ENCODE assay signal across 8 cellular contexts in the genomic region with DNA sequence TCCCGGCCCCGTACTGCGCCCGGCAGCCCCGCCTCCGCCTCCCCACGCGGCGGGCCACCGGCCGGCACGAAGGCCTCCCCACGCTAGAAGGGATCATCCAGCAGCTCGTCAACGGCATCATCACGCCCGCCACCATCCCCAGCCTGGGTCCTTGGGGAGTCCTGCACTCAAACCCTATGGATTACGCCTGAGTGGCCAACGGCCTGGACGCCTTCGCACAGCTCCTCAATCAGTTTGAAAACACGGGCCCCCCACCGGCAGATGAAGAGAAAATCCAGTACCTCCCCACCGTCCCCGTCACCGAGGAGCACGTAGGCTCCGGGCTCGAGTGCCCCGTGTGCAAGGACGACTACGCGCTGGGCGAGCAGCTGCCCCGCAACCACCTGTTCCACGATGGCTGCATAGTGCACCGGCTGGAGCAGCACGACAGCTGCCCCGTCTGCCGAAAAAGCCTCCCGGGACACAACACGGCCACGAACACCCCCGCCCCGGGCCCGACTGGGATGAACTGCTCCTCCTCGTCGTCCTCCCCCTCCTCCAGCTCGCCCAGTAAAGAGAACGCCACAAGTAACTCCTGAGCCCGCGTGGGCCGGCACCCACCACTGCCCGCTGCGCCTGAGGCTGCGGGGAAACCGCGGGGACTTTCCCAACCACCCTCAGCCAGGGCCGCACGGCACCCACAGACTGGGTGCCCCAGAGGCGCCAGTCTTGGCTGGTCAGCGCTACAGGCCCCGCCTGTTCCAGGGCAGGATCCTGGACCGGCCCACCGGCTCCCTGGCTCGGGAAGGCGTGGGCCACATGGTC. TPM values are rescaled to one million over a fixed set of nuclear protein-coding genes. Genes with fewer than 3 reads are reported as not detected.
DNase-seq lines count a peak whose midpoint lies in the region; ATAC-seq, FAIRE-seq and TF ChIP-seq lines count a peak whose summit lies in the region.

No MANE protein-coding gene starts in this region.

- CTCF ChIA-PET in GM12878 (lab: Yijun Ruan, JAX): interaction anchor here (0.9 kb wide), 1 partner anchor 39 kb away, joined by 3 read pairs; a partner anchor contains a TSS

- TF ChIP-seq POLR2A in GM12878 (IDR thresholded peaks at IDR 0.05; ENCODE audit: low read depth, low read length) (no peak), vagina (IDR thresholded peaks at IDR 0.05) (no peak)

- BruUV-seq in GM12878 (replicated peaks; lab: Mats Ljungman, UMichigan): no TSS peak

- in situ Hi-C loops in GM12878 (cut with MboI): no loop called here

- intact Hi-C loops in Right ventricle myocardium inferior (cut with DNase I) (no loop called here), cardiac septum (cut with DNase I) (no loop called here), GM12878 (cut with micrococcal nuclease; ENCODE audit: unreplicated experiment) (no loop called here), vagina (cut with DNase I) (no loop called here)

- no peaks in the 10 kb centered on the region for H3K4me1 ChIP-seq in SJCRH30
- peaks cover 6% of the 10 kb centered on the region for H3K4me1 ChIP-seq in GM12878 (ENCODE audit: control insufficient read depth, insufficient read depth, low read length)
- H3K4me1 ChIP-seq in vagina: peaks cover 15% of the 10 kb centered on the region

- H3K36me3 ChIP-seq in SJCRH30: no peaks in the 10 kb centered on the region
- no peaks in the 10 kb centered on the region for H3K36me3 ChIP-seq in GM12878 (ENCODE audit: control insufficient read depth in 2 of 2, insufficient read depth in 2 of 2, low read length in 1 of 2)
- no peaks in the 10 kb centered on the region for H3K36me3 ChIP-seq in vagina

- no peaks in the 10 kb centered on the region for H3K27me3 ChIP-seq in SJCRH30
- peaks cover 0 to 3% of the 10 kb centered on the region in 2 experiments; a peak in 3 of 4 replicates for H3K27me3 ChIP-seq in GM12878 (replicated peaks in 1 of 2; ENCODE audit: control insufficient read depth in 2 of 2, insufficient read depth in 2 of 2, low read length in 1 of 2)
- H3K27me3 ChIP-seq in vagina: no peaks in the 10 kb centered on the region

- FAIRE-seq in GM12878 (lab: Jason Lieb, UNC): no peak

- peak; percentile 44 for ATAC-seq in Right ventricle myocardium inferior
- ATAC-seq in GM12878: peak; percentile 91
- ATAC-seq in naive B cell (ENCODE audit: low read depth in 2 of 2): peak; percentile 80 to 81
- no peak for ATAC-seq in HG03521 (IDR thresholded peaks at IDR 0.05; ENCODE audit: unreplicated experiment)

- WGBS in GM12878 (ENCODE audit: insufficient coverage, insufficient replicate concordance, low lambda C conversion rate, missing lambda C conversion rate): 15% methylated on average over 51 of the region's 67 CpGs

- peaks cover 20 to 29% (median 22%) of the 10 kb centered on the region in 3 donors for H3K4me1 Mint-ChIP-seq in naive B cell

- H3K27ac ChIP-seq in SJCRH30 (peak overlapping the region; percentile 82), GM12878 (ENCODE audit: control insufficient read depth, insufficient read depth) (no peak overlapping the region), vagina (no peak overlapping the region)

- H3K4me3 Mint-ChIP-seq in naive B cell: peak overlapping the region; percentile 81 to 92 (median 90)

- H3K4me3 ChIP-seq in SJCRH30 (peak overlapping the region; percentile 61), GM12878 (peak overlapping the region; percentile 32; the same call in 1 of the 2 replicates), vagina (peak overlapping the region; percentile 25 to 49)

- no peaks in the 10 kb centered on the region for H3K36me3 Mint-ChIP-seq in naive B cell

- no peak for TF ChIP-seq EP300 in GM12878 (IDR thresholded peaks at IDR 0.05; ENCODE audit: borderline replicate concordance in 1 of 2, control insufficient read depth in 1 of 2, low read depth in 2 of 2, low read length in 2 of 2)

- SMC1A ChIA-PET in GM12878 (lab: Charles Lee; ENCODE audit: uncharacterized antibody, unreplicated experiment): interaction anchor here (0.9 to 1.2 kb wide), 2 partner anchors 11 to 19 kb away, joined by 3 read pairs; no protein-coding TSS in a partner anchor

- no peak for TF ChIP-seq RAD21 in GM12878 (IDR thresholded peaks at IDR 0.05; ENCODE audit: insufficient read depth, low read depth, low read length)

- peaks cover 46 to 51% (median 48%) of the 10 kb centered on the region in 3 donors for H3K27me3 Mint-ChIP-seq in naive B cell

- TF ChIP-seq CTCF in GM12878 (IDR thresholded peaks at IDR 0.05 in 2 of 3, conservative IDR thresholded peaks at IDR 0.05 in 1 of 3; ENCODE audit: control insufficient read depth in 2 of 3, extremely low read depth in 1 of 3, insufficient read depth in 1 of 3, low read depth in 3 of 3, low read length in 3 of 3): no peak
- no peak for TF ChIP-seq CTCF in vagina (IDR thresholded peaks at IDR 0.05)

- no peaks in the 10 kb centered on the region for H3K9me3 ChIP-seq in SJCRH30 (replicated peaks)
- no peaks in the 10 kb centered on the region for H3K9me3 ChIP-seq in GM12878 (replicated peaks; ENCODE audit: control insufficient read depth, insufficient read depth, low read length)
- H3K9me3 ChIP-seq in vagina: no peaks in the 10 kb centered on the region

- peak; percentile 64 for DNase-seq in Right ventricle myocardium inferior (ENCODE audit: missing footprints)
- no peak for DNase-seq in cardiac septum (ENCODE audit: low spot score)
- DNase-seq in SJCRH30: peak; percentile 85 to 86
- no peak for DNase-seq in GM12878 (ENCODE audit: low read depth, low spot score)
- DNase-seq in naive B cell: peak; percentile 41
- no peak for DNase-seq in vagina (ENCODE audit: extremely low spot score in 2 of 2)
- no peak for DNase-seq in iPS-NIHi7 (ENCODE audit: extremely low spot score)

- peak overlapping the region; percentile 67 for H2AFZ ChIP-seq in GM12878 (ENCODE audit: control insufficient read depth, low read depth, low read length)

- RAD21 ChIA-PET in GM12878 (lab: Charles Lee; ENCODE audit: unreplicated experiment): no interaction called here

- no peaks in the 10 kb centered on the region for H4K20me1 ChIP-seq in GM12878 (ENCODE audit: control insufficient read depth, insufficient read depth)

- POLR2A ChIA-PET in GM12878 (lab: Charles Lee): no interaction called here

- H3K4me2 ChIP-seq in GM12878 (ENCODE audit: control insufficient read depth, insufficient read depth): peak overlapping the region; percentile 79

- peaks cover 0 to 6% (median 0%) of the 10 kb centered on the region in 7 donors for H3K9me3 Mint-ChIP-seq in naive B cell

- H3K9ac ChIP-seq in GM12878 (ENCODE audit: control insufficient read depth, insufficient read depth, low read length): peak overlapping the region; percentile 29; the same call in 1 of the 2 replicates

- peak overlapping the region in 4 of 6 donors; percentile 73 to 88 (median 78) for H3K27ac Mint-ChIP-seq in naive B cell

- no peaks in the 10 kb centered on the region for H3K79me2 ChIP-seq in GM12878 (ENCODE audit: control insufficient read depth, insufficient read depth, low read length)

TF ChIP-seq in GM12878, 131 proteins besides CTCF, POLR2A, EP300 and RAD21 (continues in another document):
- TF ChIP-seq, protein P1, sequence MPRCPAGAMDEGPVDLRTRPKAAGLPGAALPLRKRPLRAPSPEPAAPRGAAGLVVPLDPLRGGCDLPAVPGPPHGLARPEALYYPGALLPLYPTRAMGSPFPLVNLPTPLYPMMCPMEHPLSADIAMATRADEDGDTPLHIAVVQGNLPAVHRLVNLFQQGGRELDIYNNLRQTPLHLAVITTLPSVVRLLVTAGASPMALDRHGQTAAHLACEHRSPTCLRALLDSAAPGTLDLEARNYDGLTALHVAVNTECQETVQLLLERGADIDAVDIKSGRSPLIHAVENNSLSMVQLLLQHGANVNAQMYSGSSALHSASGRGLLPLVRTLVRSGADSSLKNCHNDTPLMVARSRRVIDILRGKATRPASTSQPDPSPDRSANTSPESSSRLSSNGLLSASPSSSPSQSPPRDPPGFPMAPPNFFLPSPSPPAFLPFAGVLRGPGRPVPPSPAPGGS (IDR thresholded peaks at IDR 0.05; ENCODE audit: borderline replicate concordance, insufficient read depth, low read depth, low read length, poor library complexity, severe bottlenecking): no peak
- TF ChIP-seq RUNX3 (IDR thresholded peaks at IDR 0.05; ENCODE audit: low read length): peak; percentile 62
- TF ChIP-seq, protein P2, sequence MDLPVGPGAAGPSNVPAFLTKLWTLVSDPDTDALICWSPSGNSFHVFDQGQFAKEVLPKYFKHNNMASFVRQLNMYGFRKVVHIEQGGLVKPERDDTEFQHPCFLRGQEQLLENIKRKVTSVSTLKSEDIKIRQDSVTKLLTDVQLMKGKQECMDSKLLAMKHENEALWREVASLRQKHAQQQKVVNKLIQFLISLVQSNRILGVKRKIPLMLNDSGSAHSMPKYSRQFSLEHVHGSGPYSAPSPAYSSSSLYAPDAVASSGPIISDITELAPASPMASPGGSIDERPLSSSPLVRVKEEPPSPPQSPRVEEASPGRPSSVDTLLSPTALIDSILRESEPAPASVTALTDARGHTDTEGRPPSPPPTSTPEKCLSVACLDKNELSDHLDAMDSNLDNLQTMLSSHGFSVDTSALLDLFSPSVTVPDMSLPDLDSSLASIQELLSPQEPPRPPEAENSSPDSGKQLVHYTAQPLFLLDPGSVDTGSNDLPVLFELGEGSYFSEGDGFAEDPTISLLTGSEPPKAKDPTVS (IDR thresholded peaks at IDR 0.05; ENCODE audit: low read depth, low read length): no peak
- TF ChIP-seq IRF4 (IDR thresholded peaks at IDR 0.05; ENCODE audit: low read depth, low read length): no peak
- no peak for TF ChIP-seq RAD51 (IDR thresholded peaks at IDR 0.05)
- no peak for TF ChIP-seq FOXK2 (IDR thresholded peaks at IDR 0.05)

RNA-seq across cellular contexts. Expression of a gene that starts 39.0 kb away (rescaled TPM):
- 226 TPM for total RNA-seq in Right ventricle myocardium inferior
- 108 TPM for total RNA-seq in cardiac septum
- total RNA-seq in SJCRH30 (2014; rRNA removed; shearing (Covaris generic)): 20.1 and 22.2 TPM in 2 replicates
- total RNA-seq in GM12878 (2013; cell fraction: nucleolus; rRNA removed): 45.9 and 58.6 TPM in 2 replicates
- total RNA-seq in GM12878 (2014; rRNA removed): 40.7 and 50.5 TPM in 2 replicates
- total RNA-seq in GM12878 (2014; rRNA removed; fragmentation: Illumina TruSeq; extraction: Trizol): 29.5 and 36.8 TPM in 2 replicates
- 39.9 and 45.9 TPM in 2 replicates for total RNA-seq in GM12878 (2021)
- 11.0 TPM for polyA plus RNA-seq in GM12878 (2011; ENCODE audit: low read depth)
- polyA plus RNA-seq in GM12878 (2011; rRNA removed): 15.6 and 39.2 TPM in 2 replicates
- polyA plus RNA-seq in GM12878 (2011; cell fraction: cytosol; rRNA removed): 61.3 and 66.5 TPM in 2 replicates
- polyA plus RNA-seq in GM12878 (2011; cell fraction: nucleus; rRNA removed): 176 and 195 TPM in 2 replicates
- polyA plus RNA-seq in GM12878 (2012): 13.5 and 18.3 TPM in 2 replicates
- 30.9 and 48.4 TPM in 2 replicates for polyA plus RNA-seq in GM12878 (2014; fragmentation: Illumina TruSeq; extraction: Trizol)
- 10 to 100 TPM; 11.9 to 15.2 TPM for polyA plus RNA-seq in GM12878 (2014; fragmentation: Nextera tagmentation; extraction: Ambion mirVana)
- polyA plus RNA-seq in GM12878 (2014; rRNA removed): 34.4 and 58.8 TPM in 2 replicates
- 10 to 100 TPM; 37.1 to 40.9 TPM for polyA plus RNA-seq in GM12878 (2016; fragmentation: Nextera tagmentation; extraction: Ambion mirVana)
- polyA minus RNA-seq in GM12878 (2011; rRNA and poly(A)+ RNA removed): 66.9 and 103 TPM in 2 replicates
- polyA minus RNA-seq in GM12878 (2011; cell fraction: cytosol; rRNA and poly(A)+ RNA removed): 28.3 and 33.3 TPM in 2 replicates
- 29.7 and 38.4 TPM in 2 replicates for polyA minus RNA-seq in GM12878 (2011; cell fraction: nucleus; rRNA and poly(A)+ RNA removed)
- polyA plus RNA-seq in naive B cell (ENCODE audit: low read depth in 6 of 6): 10 to 100 TPM in 5 of 6 donors, 1 to 10 TPM in 1; 9.6 to 20.5 (median 11.7) TPM
- total RNA-seq in vagina: 94.3 TPM

Comparison
In these comparisons a context has a peak if more than half of its experiments do, and no peak if none do; other contexts are left out.
1. DNase-seq: peak in Right ventricle myocardium inferior (single experiment), SJCRH30 (2 of 2) and naive B cell (single experiment); none in cardiac septum (single experiment), GM12878 (single experiment), vagina (0 of 2) and iPS-NIHi7 (single experiment).
2. Peak in every context shown above with its lines, with median percentiles within 50 percentile points of each other: H3K4me3 ChIP-seq.